ENCODE assay signal across 19 cellular contexts in genomic region chr18:40250218-40250617, GRCh38.
DNase-seq lines count a peak whose midpoint lies in the region; ATAC-seq and TF ChIP-seq lines count a peak whose summit lies in the region.
"Had no signal": no experiment of that assay in that cellular context is flagged by ENCODE, and none has a peak within 500 bp of the region (broad histone marks: within the 10 kb centered on the region; RNA-seq: fewer than 3 reads in every experiment).

No MANE protein-coding gene starts in this region.

- peaks cover 6 to 24% of the 10 kb centered on the region in 2 donors for H3K9me3 Mint-ChIP-seq in activated naive CD4-positive, alpha-beta T cell treated with anti-CD3 and anti-CD28 coated beads, Interleukin-2, amount 50 U/mL, for 72 hours

- H3K36me3 Mint-ChIP-seq in activated naive CD4-positive, alpha-beta T cell treated with anti-CD3 and anti-CD28 coated beads, Interleukin-2, amount 50 U/mL, for 72 hours: no peaks in the 10 kb centered on the region
- H3K36me3 Mint-ChIP-seq: CD8-positive, alpha-beta memory T cell had no signal

- no peaks in the 10 kb centered on the region for H3K4me1 ChIP-seq in suprapubic skin
- H3K4me1 ChIP-seq: Peyer's patch had no signal

- 50% methylated on average over 1 of the region's 1 CpG for WGBS in suprapubic skin

- H3K27ac ChIP-seq in suprapubic skin: no peak overlapping the region
- H3K27ac ChIP-seq: BLaER1 treated with 17β-estradiol and CSF1 and Interleukin-3, amounts not matched to agents 10 nM and 100 nM; Peyer's patch had no signal

- in situ Hi-C loops in astrocyte of the spinal cord (cut with HindIII; ENCODE audit: low sequenced_read_pairs) (no loop called here), ACHN (cut with HindIII; ENCODE audit: low pct_ligation_motif_present, low pct_unique_long_range_greater_than_20kb, low sequenced_read_pairs) (no loop called here)

- no peaks in the 10 kb centered on the region for H3K36me3 ChIP-seq in suprapubic skin
- H3K36me3 ChIP-seq: BLaER1 treated with 17β-estradiol and CSF1 and Interleukin-3, amounts not matched to agents 10 nM and 100 nM; Peyer's patch had no signal

- no peaks in the 10 kb centered on the region for H3K9me3 ChIP-seq in suprapubic skin
- H3K9me3 ChIP-seq: Peyer's patch, SK-N-SH had no signal

- DNase-seq in NCI-H2171 treated with DMSO at 0.1 percent for 48 hours (lab: John Stamatoyannopoulos, UW) (peak; percentile 43), NCI-H2171 (lab: John Stamatoyannopoulos, UW) (no peak), astrocyte of the spinal cord (ENCODE audit: low read depth, low spot score) (peak; percentile 14), middle frontal gyrus (ENCODE audit: extremely low spot score, low spot score) (peak; percentile 18), ACHN (no peak), suprapubic skin (ENCODE audit: low spot score in 2 of 2) (no peak), D341Med (ENCODE audit: low spot score) (no peak)
- DNase-seq in activated naive CD4-positive, alpha-beta T cell treated with anti-CD3 and anti-CD28 coated beads, Interleukin-2, amount 50 U/mL, for 72 hours (ENCODE audit: low spot score in 2 of 2): no peak
- DNase-seq: CD8-positive, alpha-beta memory T cell; EL; H7; MM.1S; NCI-H1092 treated with DMSO at 0.1 percent for 48 hours; NCI-H1694 treated with DMSO at 0.1 percent for 48 hours; NCI-H82; Peyer's patch; SK-N-SH had no signal

- ATAC-seq in activated naive CD4-positive, alpha-beta T cell treated with anti-CD3 and anti-CD28 coated beads, Interleukin-2, amount 50 U/mL, for 72 hours: no peak
- ATAC-seq: Right ventricle myocardium inferior had no signal

- no peak overlapping the region for H3K27ac Mint-ChIP-seq in activated naive CD4-positive, alpha-beta T cell treated with anti-CD3 and anti-CD28 coated beads, Interleukin-2, amount 50 U/mL, for 72 hours
- H3K27ac Mint-ChIP-seq: CD8-positive, alpha-beta memory T cell had no signal

- no peak for TF ChIP-seq EP300 in suprapubic skin (IDR thresholded peaks at IDR 0.05)

- no peak for TF ChIP-seq POLR2A in suprapubic skin (IDR thresholded peaks at IDR 0.05)

- H3K27me3 ChIP-seq in suprapubic skin: no peaks in the 10 kb centered on the region
- H3K27me3 ChIP-seq: BLaER1 treated with 17β-estradiol and CSF1 and Interleukin-3, amounts not matched to agents 10 nM and 100 nM; Peyer's patch had no signal

- TF ChIP-seq CTCF in astrocyte of the spinal cord (IDR thresholded peaks at IDR 0.05; ENCODE audit: low read depth, low read length): no peak
- TF ChIP-seq CTCF in suprapubic skin (IDR thresholded peaks at IDR 0.05): no peak

- H3K4me3 ChIP-seq in astrocyte of the spinal cord (ENCODE audit: low read depth, low read length) (no peak overlapping the region), suprapubic skin (no peak overlapping the region)
- H3K4me3 ChIP-seq: BLaER1 treated with 17β-estradiol and CSF1 and Interleukin-3, amounts not matched to agents 10 nM and 100 nM; Peyer's patch had no signal

Comparison
In these comparisons a context has a peak if more than half of its experiments do, and no peak if none do; other contexts are left out.
1. DNase-seq: peak in NCI-H2171 treated with DMSO at 0.1 percent for 48 hours (single experiment), astrocyte of the spinal cord (single experiment) and middle frontal gyrus (single experiment); none in NCI-H2171 (single experiment), ACHN (single experiment), activated naive CD4-positive, alpha-beta T cell treated with anti-CD3 and anti-CD28 coated beads, Interleukin-2, amount 50 U/mL, for 72 hours (0 of 2), suprapubic skin (0 of 2) and D341Med (single experiment).